ENCODE assay signal across 26 cellular contexts in the genomic region with DNA sequence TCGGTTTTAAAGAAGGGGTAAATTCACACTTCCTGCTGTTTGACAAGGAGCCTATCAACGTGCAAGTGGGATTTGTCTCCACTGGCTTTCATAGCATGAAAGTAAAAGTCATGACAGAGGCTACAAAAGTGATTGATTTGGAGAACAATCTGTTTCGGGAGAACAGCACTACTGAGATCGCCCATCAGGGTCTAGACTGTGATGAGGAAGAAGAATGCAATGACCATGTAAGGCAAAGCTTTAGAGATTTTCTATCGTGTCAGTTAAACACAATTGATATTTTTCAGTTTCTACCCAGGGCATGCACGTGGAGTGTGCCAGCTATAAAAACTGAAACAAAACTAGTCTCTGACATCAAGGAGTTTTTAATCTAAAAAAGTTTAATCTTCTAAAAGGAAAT. TPM values are rescaled to one million over a fixed set of nuclear protein-coding genes. Genes with fewer than 3 reads are reported as not detected.
A peak's percentile ranks its signal among the peaks of the same experiment; 100 is the strongest.
DNase-seq lines count a peak whose midpoint lies in the region; ATAC-seq and TF ChIP-seq lines count a peak whose summit lies in the region.
"Had no signal": no experiment of that assay in that cellular context is flagged by ENCODE, and none has a peak within 500 bp of the region (broad histone marks: within the 10 kb centered on the region; RNA-seq: fewer than 3 reads in every experiment).

No MANE protein-coding gene starts in this region.

- H3K36me3 Mint-ChIP-seq in T-helper 17 cell (ENCODE audit: low read depth) = peaks cover 3% of the 10 kb centered on the region
- H3K36me3 Mint-ChIP-seq: CD4-positive, alpha-beta memory T cell; stimulated activated naive B cell treated with anti-CD40 and anti-IgM and Interleukin-4, amounts not matched to agents 10 μg/mL and 1 μg/mL and 100 μg/mL, for 72 hours had no signal

- ATAC-seq in T-helper 17 cell (no peak), GM18873 (IDR thresholded peaks at IDR 0.05; ENCODE audit: low FRiP score, unreplicated experiment) (no peak)
- ATAC-seq: stimulated activated naive B cell treated with anti-CD40 and anti-IgM and Interleukin-4, amounts not matched to agents 10 μg/mL and 1 μg/mL and 100 μg/mL, for 72 hours had no signal

- no peak overlapping the region for H3K4me3 ChIP-seq in GM12865 (ENCODE audit: low read depth, low read length)
- H3K4me3 ChIP-seq: ascending aorta, thoracic aorta had no signal

- H3K9me3 ChIP-seq in T-helper 17 cell (ENCODE audit: control insufficient read depth, low read length, poor library complexity, severe bottlenecking) = no peaks in the 10 kb centered on the region
- H3K9me3 ChIP-seq: ascending aorta, thoracic aorta had no signal

- H3K27me3 Mint-ChIP-seq in T-helper 17 cell = peaks cover 5% of the 10 kb centered on the region
- H3K27me3 Mint-ChIP-seq: activated naive CD4-positive, alpha-beta T cell treated with anti-CD3 and anti-CD28 coated beads, Interleukin-2, amount 10 ng/mL, durations not matched to agents 7 days and 5 days had no signal

- no peak overlapping the region for H3K27ac Mint-ChIP-seq in T-helper 17 cell
- H3K27ac Mint-ChIP-seq: activated naive CD4-positive, alpha-beta T cell treated with anti-CD3 and anti-CD28 coated beads, Interleukin-2, amount 10 ng/mL, durations not matched to agents 7 days and 5 days; HFFc6; stimulated activated naive B cell treated with anti-CD40 and anti-IgM and Interleukin-4, amounts not matched to agents 10 μg/mL and 1 μg/mL and 100 μg/mL, for 72 hours had no signal

- peak overlapping the region; percentile 43 for H3K4me3 Mint-ChIP-seq in T-helper 17 cell
- H3K4me3 Mint-ChIP-seq: activated naive CD4-positive, alpha-beta T cell treated with anti-CD3 and anti-CD28 coated beads, Interleukin-2, amount 10 ng/mL, durations not matched to agents 7 days and 5 days; HFFc6; nephron; stimulated activated naive B cell treated with anti-CD40 and anti-IgM and Interleukin-4, amounts not matched to agents 10 μg/mL and 1 μg/mL and 100 μg/mL, for 72 hours had no signal

- peak; percentile 35 for DNase-seq in NOMO-1 treated with DMSO at 0.1 percent for 48 hours (lab: John Stamatoyannopoulos, UW; ENCODE audit: unreplicated experiment)
- DNase-seq in NOMO-1 treated with dmso at 0.1 percent for 144 hours (lab: John Stamatoyannopoulos, UW; ENCODE audit: unreplicated experiment) = no peak
- peak; percentile 41 for DNase-seq in GM12865 (ENCODE audit: low read depth)
- no peak for DNase-seq in T-helper 17 cell
- DNase-seq in fibroblast of peridontal ligament (ENCODE audit: extremely low read depth) = peak; percentile 6
- DNase-seq in GM10266 (ENCODE audit: extremely low spot score) = no peak
- DNase-seq in dermis blood vessel endothelial cell = no peak
- DNase-seq: activated naive CD4-positive, alpha-beta T cell treated with anti-CD3 and anti-CD28 coated beads, Interleukin-2, amount 10 ng/mL, durations not matched to agents 7 days and 5 days; CD4-positive, alpha-beta memory T cell; central memory CD4-positive, alpha-beta T cell; HFFc6; hypothalamus; Karpas-422; MV-4-11; NCI-H1694; NCI-H69; posterior cingulate gyrus; Right ventricle myocardium superior; stimulated activated CD4-positive, alpha-beta T cell treated with anti-CD3 and anti-CD28 coated beads, Interleukin-2, amount 100 ng/mL, for 24 hours; stimulated activated naive B cell treated with anti-CD40 and anti-IgM and Interleukin-4, amounts not matched to agents 10 μg/mL and 1 μg/mL and 100 μg/mL, for 72 hours had no signal

- peaks cover 7% of the 10 kb centered on the region for H3K4me1 Mint-ChIP-seq in T-helper 17 cell
- H3K4me1 Mint-ChIP-seq: nephron had no signal

- TF ChIP-seq CTCF in GM12865 (IDR thresholded peaks at IDR 0.05; ENCODE audit: insufficient read depth, low read depth, low read length, missing control alignments) = no peak
- TF ChIP-seq CTCF in GM10266 (IDR thresholded peaks at IDR 0.05; ENCODE audit: control insufficient read depth, insufficient read depth, low read depth, missing control alignments) = no peak

RNA-seq across cellular contexts. Expression of a gene that starts 41.7 kb away (rescaled TPM):
- total RNA-seq in T-helper 17 cell (not detected), dermis blood vessel endothelial cell (not detected in 2 replicates)
- total RNA-seq: ascending aorta; CD4-positive, alpha-beta memory T cell; HFFc6; lower leg skin; mononuclear cell; Right ventricle myocardium superior; thoracic aorta had no signal

Comparison
In these comparisons a context has a peak if more than half of its experiments do, and no peak if none do; other contexts are left out.
1. DNase-seq: peak in NOMO-1 treated with DMSO at 0.1 percent for 48 hours (single experiment), GM12865 (single experiment) and fibroblast of peridontal ligament (single experiment); none in NOMO-1 treated with dmso at 0.1 percent for 144 hours (single experiment), T-helper 17 cell (0 of 3), GM10266 (single experiment) and dermis blood vessel endothelial cell (single experiment).